Comparison of ENCODE assay signal across 1 cellular context in genomic region chr7:116772423-116772852, GRCh38.
A peak's percentile ranks its signal among the peaks of the same experiment; 100 is the strongest.
TF ChIP-seq lines count a peak whose summit lies in the region.

No MANE protein-coding gene starts in this region.

TF ChIP-seq in A549, 52 proteins besides CTCF, POLR2A, EP300 and RAD21 (continued from another document):
- no peak for TF ChIP-seq MAFK (IDR thresholded peaks at IDR 0.05; ENCODE audit: partially characterized antibody)
- TF ChIP-seq CHD2 (IDR thresholded peaks at IDR 0.05; ENCODE audit: low read length, partially characterized antibody): no peak
- no peak for TF ChIP-seq ZC3H11A (IDR thresholded peaks at IDR 0.05)
- TF ChIP-seq ATOH8 (CRISPR knock-in tag; IDR thresholded peaks at IDR 0.05; ENCODE audit: low read depth): no peak
- TF ChIP-seq TP53 (CRISPR knock-in tag; IDR thresholded peaks at IDR 0.05): no peak
- TF ChIP-seq HOXB5 (CRISPR knock-in tag; IDR thresholded peaks at IDR 0.05): no peak
- TF ChIP-seq FOXS1 (CRISPR knock-in tag; IDR thresholded peaks at IDR 0.05): no peak
- TF ChIP-seq ZSCAN20 (CRISPR knock-in tag; IDR thresholded peaks at IDR 0.05): no peak
- TF ChIP-seq USF2 (IDR thresholded peaks at IDR 0.05): no peak
- TF ChIP-seq KDM1A (IDR thresholded peaks at IDR 0.05; ENCODE audit: low read depth): no peak
- TF ChIP-seq RNF2 (IDR thresholded peaks at IDR 0.05; ENCODE audit: borderline replicate concordance, low read depth): no peak
- TF ChIP-seq FOSB (CRISPR knock-in tag; IDR thresholded peaks at IDR 0.05): no peak
- TF ChIP-seq FOSL2 (IDR thresholded peaks at IDR 0.05): peak; percentile 94
- TF ChIP-seq FOSL2 (CRISPR knock-in tag; IDR thresholded peaks at IDR 0.05): peak; percentile 97
- 0 out of 2 replicates have a peak, but pooled peaks have one; percentile 20 for TF ChIP-seq RARB (CRISPR knock-in tag; IDR thresholded peaks at IDR 0.05)
- TF ChIP-seq BHLHE40 (IDR thresholded peaks at IDR 0.05; ENCODE audit: low read depth, low read length): no peak
- TF ChIP-seq JUN (IDR thresholded peaks at IDR 0.05): peak; percentile 34 to 87; a peak in 2 of 5 replicates
- TF ChIP-seq HOXB13 (CRISPR knock-in tag; IDR thresholded peaks at IDR 0.05; ENCODE audit: low read depth): no peak
- TF ChIP-seq ZNF302 (CRISPR knock-in tag; IDR thresholded peaks at IDR 0.05): no peak
- no peak for TF ChIP-seq SREBF2 (IDR thresholded peaks at IDR 0.05)
- no peak for TF ChIP-seq EHF (CRISPR knock-in tag; IDR thresholded peaks at IDR 0.05)
- TF ChIP-seq GATA3 (IDR thresholded peaks at IDR 0.05; ENCODE audit: borderline replicate concordance): peak; percentile 94
- TF ChIP-seq NFE2L2 (conservative IDR thresholded peaks at IDR 0.05; ENCODE audit: low read length): no peak
- peak in 1 of 2 experiments; percentile 12; a peak in 1 of 4 replicates for TF ChIP-seq CEBPB (IDR thresholded peaks at IDR 0.05)
- no peak for TF ChIP-seq EHMT2 (IDR thresholded peaks at IDR 0.05; ENCODE audit: low read depth)
- no peak for TF ChIP-seq PBX3 (IDR thresholded peaks at IDR 0.05)
- no peak for TF ChIP-seq NR3C1 (IDR thresholded peaks at IDR 0.05)
- TF ChIP-seq E2F6 (IDR thresholded peaks at IDR 0.05; ENCODE audit: borderline replicate concordance, low read depth): no peak; the same call in 1 of the 2 replicates
